In genomic region chr21:45513003-45513706, GRCh38 we compare ENCODE assay signal across 11 cellular contexts. TPM values are rescaled to one million over a fixed set of nuclear protein-coding genes. Genes with fewer than 3 reads are reported as not detected.
DNase-seq lines count a peak whose midpoint lies in the region; ATAC-seq and TF ChIP-seq lines count a peak whose summit lies in the region.
"Had no signal": no experiment of that assay in that cellular context is flagged by ENCODE, and none has a peak within 500 bp of the region (broad histone marks: within the 10 kb centered on the region; RNA-seq: fewer than 3 reads in every experiment).

No MANE protein-coding gene starts in this region.

- H3K4me1 Mint-ChIP-seq in T-helper 17 cell: peaks cover 12% of the 10 kb centered on the region
- H3K4me1 Mint-ChIP-seq in activated CD4-positive, alpha-beta T cell treated with anti-CD3 and anti-CD28 coated beads for 36 hours: peaks cover 7% of the 10 kb centered on the region
- H3K4me1 Mint-ChIP-seq in activated CD4-positive, alpha-beta T cell treated with anti-CD3 and anti-CD28 coated beads, Interleukin-2, amount 10 ng/mL, durations not matched to agents 24 days and 14 days: peaks cover 11% of the 10 kb centered on the region

- TF ChIP-seq EP300 in sigmoid colon (IDR thresholded peaks at IDR 0.05): no peak
- no peak for TF ChIP-seq EP300 in esophagus muscularis mucosa (IDR thresholded peaks at IDR 0.05)

- H3K27me3 ChIP-seq in left lung: no peaks in the 10 kb centered on the region
- no peaks in the 10 kb centered on the region for H3K27me3 ChIP-seq in sigmoid colon
- no peaks in the 10 kb centered on the region for H3K27me3 ChIP-seq in esophagus muscularis mucosa

- no peaks in the 10 kb centered on the region for H3K27me3 Mint-ChIP-seq in T-helper 17 cell
- H3K27me3 Mint-ChIP-seq in activated CD4-positive, alpha-beta T cell treated with anti-CD3 and anti-CD28 coated beads for 36 hours: no peaks in the 10 kb centered on the region
- no peaks in the 10 kb centered on the region for H3K27me3 Mint-ChIP-seq in activated CD4-positive, alpha-beta T cell treated with anti-CD3 and anti-CD28 coated beads, Interleukin-2, amount 10 ng/mL, durations not matched to agents 24 days and 14 days

- peak; percentile 40 for DNase-seq in DMS53 treated with DMSO at 0.1 percent for 48 hours (lab: John Stamatoyannopoulos, UW; ENCODE audit: unreplicated experiment)
- no peak for DNase-seq in T-helper 17 cell
- DNase-seq in left lung: peak; percentile 74 to 80
- peak; percentile 59 for DNase-seq in sigmoid colon
- no peak for DNase-seq in RWPE1 (ENCODE audit: low spot score)
- DNase-seq in activated CD4-positive, alpha-beta T cell treated with anti-CD3 and anti-CD28 coated beads for 36 hours: no peak
- DNase-seq in esophagus muscularis mucosa (ENCODE audit: extremely low spot score): no peak
- no peak for DNase-seq in activated CD4-positive, alpha-beta T cell treated with anti-CD3 and anti-CD28 coated beads, Interleukin-2, amount 10 ng/mL, durations not matched to agents 24 days and 14 days
- DNase-seq: IMR-90, NCI-H2081 had no signal

- intact Hi-C loops in left lung (cut with DNase I): no loop called here
- intact Hi-C loops in sigmoid colon (cut with DNase I): no loop called here
- intact Hi-C loops in activated CD4-positive, alpha-beta T cell treated with anti-CD3 and anti-CD28 coated beads for 36 hours (cut with DNase I, micrococcal nuclease): no loop called here
- intact Hi-C loops in esophagus muscularis mucosa (cut with DNase I): no loop called here
- intact Hi-C loops in activated CD4-positive, alpha-beta T cell treated with anti-CD3 and anti-CD28 coated beads, Interleukin-2, amount 10 ng/mL, durations not matched to agents 24 days and 14 days (cut with micrococcal nuclease): no loop called here

- H3K9me3 Mint-ChIP-seq in activated CD4-positive, alpha-beta T cell treated with anti-CD3 and anti-CD28 coated beads for 36 hours (ENCODE audit: low read depth): peaks cover 4% of the 10 kb centered on the region
- H3K9me3 Mint-ChIP-seq in activated CD4-positive, alpha-beta T cell treated with anti-CD3 and anti-CD28 coated beads, Interleukin-2, amount 10 ng/mL, durations not matched to agents 24 days and 14 days: peaks cover 5% of the 10 kb centered on the region

- H3K36me3 ChIP-seq in left lung (peaks cover 0 to 72% of the 10 kb centered on the region in 2 donors), sigmoid colon (peaks cover 0 to 30% (median 3%) of the 10 kb centered on the region in 4 donors), esophagus muscularis mucosa (peaks cover 0 to 53% (median 37%) of the 10 kb centered on the region in 4 donors)

- TF ChIP-seq CTCF in left lung (IDR thresholded peaks at IDR 0.05): no peak
- no peak for TF ChIP-seq CTCF in sigmoid colon (IDR thresholded peaks at IDR 0.05)
- no peak for TF ChIP-seq CTCF in RWPE1 (conservative IDR thresholded peaks at IDR 0.05; ENCODE audit: low read depth)
- TF ChIP-seq CTCF in esophagus muscularis mucosa (IDR thresholded peaks at IDR 0.05): no peak

- POLR2A ChIA-PET in RWPE1 (lab: Yijun Ruan, JAX; ENCODE audit: low non-redundant PET): no interaction called here
- POLR2A ChIA-PET in activated CD4-positive, alpha-beta T cell treated with anti-CD3 and anti-CD28 coated beads for 36 hours (lab: Charles Lee): no interaction called here

- no peak overlapping the region for H3K4me3 ChIP-seq in left lung
- H3K4me3 ChIP-seq in sigmoid colon: no peak overlapping the region
- H3K4me3 ChIP-seq in esophagus muscularis mucosa: no peak overlapping the region
- H3K4me3 ChIP-seq: HAP-1 had no signal

- 46 to 77% methylated on average over 19 of the region's 19 CpGs for WGBS in sigmoid colon, 2 donors
- WGBS in esophagus muscularis mucosa: 87% methylated on average over 13 of the region's 19 CpGs

- no peak overlapping the region for H3K4me3 Mint-ChIP-seq in T-helper 17 cell
- H3K4me3 Mint-ChIP-seq in activated CD4-positive, alpha-beta T cell treated with anti-CD3 and anti-CD28 coated beads for 36 hours: no peak overlapping the region
- H3K4me3 Mint-ChIP-seq in activated CD4-positive, alpha-beta T cell treated with anti-CD3 and anti-CD28 coated beads, Interleukin-2, amount 10 ng/mL, durations not matched to agents 24 days and 14 days: no peak overlapping the region

- H3K4me1 ChIP-seq in left lung (peaks cover 7 to 34% of the 10 kb centered on the region in 2 donors), sigmoid colon (no peaks in the 10 kb centered on the region), esophagus muscularis mucosa (no peaks in the 10 kb centered on the region)
- H3K4me1 ChIP-seq: HAP-1 had no signal

- H3K36me3 Mint-ChIP-seq in T-helper 17 cell (ENCODE audit: low read depth): peaks cover 2% of the 10 kb centered on the region
- H3K36me3 Mint-ChIP-seq in activated CD4-positive, alpha-beta T cell treated with anti-CD3 and anti-CD28 coated beads for 36 hours (ENCODE audit: low read depth): peaks cover 15% of the 10 kb centered on the region
- peaks cover 24% of the 10 kb centered on the region for H3K36me3 Mint-ChIP-seq in activated CD4-positive, alpha-beta T cell treated with anti-CD3 and anti-CD28 coated beads, Interleukin-2, amount 10 ng/mL, durations not matched to agents 24 days and 14 days (ENCODE audit: low read depth)

- H3K27ac Mint-ChIP-seq in T-helper 17 cell: peak overlapping the region; percentile 21
- no peak overlapping the region for H3K27ac Mint-ChIP-seq in activated CD4-positive, alpha-beta T cell treated with anti-CD3 and anti-CD28 coated beads for 36 hours
- no peak overlapping the region for H3K27ac Mint-ChIP-seq in activated CD4-positive, alpha-beta T cell treated with anti-CD3 and anti-CD28 coated beads, Interleukin-2, amount 10 ng/mL, durations not matched to agents 24 days and 14 days

- no peak for TF ChIP-seq POLR2A in sigmoid colon (IDR thresholded peaks at IDR 0.05)
- no peak for TF ChIP-seq POLR2A in esophagus muscularis mucosa (IDR thresholded peaks at IDR 0.05; ENCODE audit: low read depth)

- peak overlapping the region in 1 of 2 donors; percentile 48 for H3K27ac ChIP-seq in left lung
- H3K27ac ChIP-seq in sigmoid colon: no peak overlapping the region
- no peak overlapping the region for H3K27ac ChIP-seq in RWPE1
- H3K27ac ChIP-seq in esophagus muscularis mucosa (replicated peaks in 1 of 4): no peak overlapping the region

- CTCF ChIA-PET in RWPE1 (lab: Yijun Ruan, JAX): no interaction called here
- CTCF ChIA-PET in activated CD4-positive, alpha-beta T cell treated with anti-CD3 and anti-CD28 coated beads for 36 hours (lab: Charles Lee): no interaction called here

- H3K9me3 ChIP-seq in T-helper 17 cell (ENCODE audit: control insufficient read depth, low read length, poor library complexity, severe bottlenecking) (no peaks in the 10 kb centered on the region), left lung (peaks cover 0 to 2% of the 10 kb centered on the region in 2 donors), sigmoid colon (no peaks in the 10 kb centered on the region), esophagus muscularis mucosa (peaks cover 0 to 6% (median 3%) of the 10 kb centered on the region in 4 donors)
- H3K9me3 ChIP-seq: HAP-1 had no signal

- peak; percentile 38 for ATAC-seq in T-helper 17 cell
- ATAC-seq in left lung: peak; percentile 81
- ATAC-seq in activated CD4-positive, alpha-beta T cell treated with anti-CD3 and anti-CD28 coated beads for 36 hours: no peak

RNA-seq across cellular contexts. Expression of gene SLC19A1, which starts 29.1 kb away (rescaled TPM):
- total RNA-seq in T-helper 17 cell (10 to 100 TPM; 10.8 to 13.7 TPM), left lung (10 to 100 TPM; 32.7 to 50.4 TPM), sigmoid colon (1 to 10 TPM; 2.1 to 6.4 (median 2.5) TPM), esophagus muscularis mucosa (10 to 100 TPM in 1 of 4 donors, 1 to 10 TPM in 3; 2.8 to 10.0 (median 6.6) TPM)
- polyA plus RNA-seq in sigmoid colon: 10 to 100 TPM in 1 of 3 donors, 1 to 10 TPM in 2; 1.8 to 10.7 (median 3.2) TPM
- 10 to 100 TPM; 46.1 to 50.0 TPM for total RNA-seq in activated CD4-positive, alpha-beta T cell treated with anti-CD3 and anti-CD28 coated beads for 36 hours
- total RNA-seq in activated CD4-positive, alpha-beta T cell treated with anti-CD3 and anti-CD28 coated beads, Interleukin-2, amount 10 ng/mL, durations not matched to agents 24 days and 14 days: 100 and 102 TPM in 2 replicates

Comparison
In these comparisons a context has a peak if more than half of its experiments do, and no peak if none do; other contexts are left out.
1. DNase-seq: peak in DMS53 treated with DMSO at 0.1 percent for 48 hours (single experiment), left lung (2 of 2) and sigmoid colon (single experiment); none in T-helper 17 cell (0 of 3), RWPE1 (single experiment), activated CD4-positive, alpha-beta T cell treated with anti-CD3 and anti-CD28 coated beads for 36 hours (single experiment), esophagus muscularis mucosa (single experiment) and activated CD4-positive, alpha-beta T cell treated with anti-CD3 and anti-CD28 coated beads, Interleukin-2, amount 10 ng/mL, durations not matched to agents 24 days and 14 days (single experiment).